ENCODE assay signal across 17 cellular contexts in the genomic region with DNA sequence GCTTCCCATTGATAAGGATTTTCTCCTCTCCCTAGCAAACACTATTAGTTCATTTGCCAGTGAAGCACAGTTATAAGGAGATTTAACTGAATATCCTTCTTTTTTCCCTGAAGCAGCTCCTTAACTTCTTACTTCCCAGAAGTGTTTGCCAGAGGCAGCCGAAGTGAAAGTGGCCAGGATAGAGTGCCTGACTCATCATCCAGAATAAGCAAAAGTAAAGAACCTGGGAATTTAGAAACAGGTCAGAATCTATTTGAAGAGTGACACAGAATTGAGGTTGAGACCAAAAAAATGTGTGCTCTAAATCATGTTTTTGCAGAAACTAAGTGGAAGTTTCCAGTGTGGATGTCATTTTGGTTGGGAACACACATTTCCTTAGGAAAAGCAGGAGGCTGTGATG.
"Had no signal": no experiment of that assay in that cellular context is flagged by ENCODE, and none has a peak within 500 bp of the region (broad histone marks: within the 10 kb centered on the region; RNA-seq: fewer than 3 reads in every experiment).

No MANE protein-coding gene starts in this region.

- DNase-seq: cortex of kidney; effector memory CD8-positive, alpha-beta T cell; erythroblast; esophagus squamous epithelium; foreskin melanocyte; glutamatergic neuron; heart right ventricle; hippocampal formation; naive thymus-derived CD8-positive, alpha-beta T cell; nephron progenitor cell; nucleus accumbens; right lobe of liver; small intestine; stimulated activated CD4-positive, alpha-beta T cell treated with anti-CD3 and anti-CD28 coated beads, Interleukin-15, amount 100 ng/mL, for 24 hours; stimulated activated CD4-positive, alpha-beta T cell treated with anti-CD3 and anti-CD28 coated beads, Interleukin-2, amount 100 ng/mL, for 48 hours; stimulated activated naive B cell treated with anti-CD40 and anti-IgM and Interleukin-4, amounts not matched to agents 10 μg/mL and 1 μg/mL and 100 μg/mL, for 72 hours; upper lobe of left lung had no signal
